ENCODE assay signal across 15 cellular contexts in the genomic region with DNA sequence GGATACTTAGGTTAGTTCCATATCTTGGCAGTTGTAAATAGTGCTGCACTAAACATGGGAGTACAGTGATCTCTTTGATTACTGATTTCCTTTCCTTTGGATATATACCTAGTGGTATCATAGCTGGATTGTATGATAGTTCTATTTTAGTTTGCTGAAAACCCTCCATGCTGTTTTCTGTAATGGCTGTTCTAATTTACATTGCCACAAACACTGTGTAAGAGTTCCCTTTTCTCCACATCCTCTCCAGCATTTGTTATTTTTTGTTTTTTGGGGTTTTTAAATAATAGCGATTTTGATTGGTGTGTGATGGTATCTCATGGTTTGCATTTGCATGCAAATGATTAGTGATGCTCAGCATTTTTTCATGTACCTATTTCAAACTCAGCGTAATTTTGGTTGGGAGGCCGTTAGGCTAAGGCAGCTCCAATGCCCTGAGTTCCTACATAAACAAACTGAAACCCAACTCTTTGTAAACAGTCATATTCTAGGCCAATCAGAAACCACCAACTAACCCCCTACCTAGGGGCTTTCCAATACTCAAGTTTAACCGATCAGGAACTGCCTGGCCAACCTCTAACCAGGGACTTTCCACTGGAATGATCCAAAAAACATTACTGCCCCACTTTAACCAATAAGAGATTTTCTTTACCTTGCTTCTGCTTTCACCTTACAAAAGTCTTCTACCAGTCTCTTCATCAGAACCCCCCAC.
DNase-seq lines count a peak whose midpoint lies in the region; ATAC-seq, FAIRE-seq and TF ChIP-seq lines count a peak whose summit lies in the region.
"Had no signal": no experiment of that assay in that cellular context is flagged by ENCODE, and none has a peak within 500 bp of the region (broad histone marks: within the 10 kb centered on the region; RNA-seq: fewer than 3 reads in every experiment).

No MANE protein-coding gene starts in this region.

- no peaks in the 10 kb centered on the region for H3K36me3 ChIP-seq in CD8-positive, alpha-beta T cell (ENCODE audit: insufficient read depth, low read length)
- H3K36me3 ChIP-seq in K562 (ENCODE audit: control insufficient read depth, insufficient read depth, low read length) (no peaks in the 10 kb centered on the region), gastrocnemius medialis (no peaks in the 10 kb centered on the region), mesendoderm (ENCODE audit: control insufficient read depth, insufficient read depth, low read length) (no peaks in the 10 kb centered on the region)

- H3K79me1 ChIP-seq in mesendoderm (ENCODE audit: low read length) = no peaks in the 10 kb centered on the region

- intact Hi-C loops in CD8-positive, alpha-beta T cell (cut with DNase I, micrococcal nuclease) = no loop called here
- intact Hi-C loops in K562 (cut with micrococcal nuclease) (no loop called here), gastrocnemius medialis (cut with DNase I; ENCODE audit: low total_unique reads) (no loop called here)

- H3K79me2 ChIP-seq in K562 (ENCODE audit: control insufficient read depth, insufficient read depth, low read length) = no peaks in the 10 kb centered on the region
- H3K79me2 ChIP-seq in mesendoderm (ENCODE audit: control insufficient read depth, insufficient read depth, low read length) = no peaks in the 10 kb centered on the region

- CTCF ChIA-PET in CD8-positive, alpha-beta T cell (lab: Charles Lee) = no interaction called here
- CTCF ChIA-PET in K562 (lab: Yijun Ruan, JAX; ENCODE audit: low intra/inter-chr PET ratio) = no interaction called here

- H3K23ac ChIP-seq in mesendoderm (ENCODE audit: low read length) = no peak overlapping the region

- no peak overlapping the region for H3K27ac ChIP-seq in CD8-positive, alpha-beta T cell (ENCODE audit: low read depth, low read length)
- H3K27ac ChIP-seq in K562 (ENCODE audit: extremely low read depth, low read depth, low read length) = no peak overlapping the region
- no peak overlapping the region for H3K27ac ChIP-seq in gastrocnemius medialis
- H3K27ac ChIP-seq in mesendoderm (ENCODE audit: low read depth, low read length) = no peak overlapping the region
- H3K27ac ChIP-seq: VCaP had no signal

- H3K9me1 ChIP-seq in K562 (ENCODE audit: control insufficient read depth, insufficient read depth, low read length) = no peaks in the 10 kb centered on the region

- H3K4me2 ChIP-seq in K562 (ENCODE audit: insufficient read depth, low read length) = no peak overlapping the region
- no peak overlapping the region for H3K4me2 ChIP-seq in mesendoderm (ENCODE audit: low read length)

- TF ChIP-seq CTCF in CD8-positive, alpha-beta T cell (IDR thresholded peaks at IDR 0.05) = no peak
- no peak for TF ChIP-seq CTCF in K562 (IDR thresholded peaks at IDR 0.05 in 2 of 3, conservative IDR thresholded peaks at IDR 0.05 in 1 of 3; ENCODE audit: insufficient read depth in 2 of 3, low read depth in 1 of 3, low read length in 3 of 3)
- no peak for TF ChIP-seq CTCF in gastrocnemius medialis (IDR thresholded peaks at IDR 0.05 in 4 of 5, conservative IDR thresholded peaks at IDR 0.05 in 1 of 5)

- H3K9me3 ChIP-seq in CD8-positive, alpha-beta T cell (ENCODE audit: low read length) = no peaks in the 10 kb centered on the region
- H3K9me3 ChIP-seq in K562 (replicated peaks; ENCODE audit: control insufficient read depth, insufficient read depth, low read depth, low read length) = peaks cover 6% of the 10 kb centered on the region
- H3K9me3 ChIP-seq in gastrocnemius medialis = no peaks in the 10 kb centered on the region

- H2AK5ac ChIP-seq in mesendoderm (ENCODE audit: low read length) = no peak overlapping the region

- POLR2A ChIA-PET in CD8-positive, alpha-beta T cell (lab: Charles Lee) = no interaction called here
- POLR2A ChIA-PET in K562 (lab: Yijun Ruan, JAX) = interaction anchor here (1.0 kb wide), 1 partner anchor 20 kb away, joined by 3 read pairs; no protein-coding TSS in a partner anchor

- H3K4me1 Mint-ChIP-seq in CD8-positive, alpha-beta T cell (ENCODE audit: low read depth) = no peaks in the 10 kb centered on the region

- TF ChIP-seq RAD21 in K562 (CRISPR knock-in tag; conservative IDR thresholded peaks at IDR 0.05 in 1 of 2, IDR thresholded peaks at IDR 0.05 in 1 of 2) = no peak

- no peaks in the 10 kb centered on the region for H4K20me1 ChIP-seq in K562 (replicated peaks; ENCODE audit: control insufficient read depth, insufficient read depth, low read length)

- no peak for TF ChIP-seq EP300 in K562 (IDR thresholded peaks at IDR 0.05; ENCODE audit: low read length)

- DNase-seq in CD8-positive, alpha-beta T cell = no peak
- peak; percentile 3 for DNase-seq in GM18507 (ENCODE audit: extremely low spot score, insufficient read length, low read depth)
- no peak for DNase-seq in K562 (ENCODE audit: extremely low read depth in 1 of 4, low spot score in 3 of 4)
- no peak for DNase-seq in cortex of kidney (lab: John Stamatoyannopoulos, UW)
- DNase-seq in gastrocnemius medialis = no peak
- no peak for DNase-seq in mesendoderm
- DNase-seq: activated T-cell treated with anti-CD3 and anti-CD28 coated beads, Interleukin-2, amount 50 U/mL, for 1 hour; aorta; dermis blood vessel endothelial cell; EL; NCI-H2081 treated with DMSO at 0.1 percent for 48 hours; nucleus accumbens had no signal

- WGBS in K562 (ENCODE audit: insufficient coverage, low coverage, missing lambda C conversion rate) = 79% methylated on average over 4 of the region's 4 CpGs
- no CpG with 5 or more reads among the region's 4 CpGs for WGBS in mesendoderm (ENCODE audit: extremely low coverage, insufficient coverage, low lambda C conversion rate)

- H3K18ac ChIP-seq in mesendoderm (ENCODE audit: low read length) = no peak overlapping the region

- H3K9ac ChIP-seq in K562 (ENCODE audit: insufficient read depth in 1 of 2, low read depth in 2 of 2, low read length in 2 of 2) (no peak overlapping the region), mesendoderm (ENCODE audit: low read length) (no peak overlapping the region)

- no peak overlapping the region for H4K5ac ChIP-seq in mesendoderm (ENCODE audit: low read length)

- no peaks in the 10 kb centered on the region for H3K27me3 Mint-ChIP-seq in CD8-positive, alpha-beta T cell (ENCODE audit: low read depth)

- H3K27ac Mint-ChIP-seq in CD8-positive, alpha-beta T cell = no peak overlapping the region

- H3K27me3 ChIP-seq in CD8-positive, alpha-beta T cell (ENCODE audit: insufficient read depth, low read length) = no peaks in the 10 kb centered on the region
- H3K27me3 ChIP-seq in K562 (ENCODE audit: control insufficient read depth in 2 of 2, insufficient read depth in 2 of 2, low read length in 2 of 2) = no peaks in the 10 kb centered on the region
- no peaks in the 10 kb centered on the region for H3K27me3 ChIP-seq in gastrocnemius medialis
- no peaks in the 10 kb centered on the region for H3K27me3 ChIP-seq in mesendoderm (ENCODE audit: insufficient read depth, low read length, poor library complexity)

- H3K4me1 ChIP-seq in CD8-positive, alpha-beta T cell (ENCODE audit: insufficient read depth, low read length) = no peaks in the 10 kb centered on the region
- no peaks in the 10 kb centered on the region for H3K4me1 ChIP-seq in K562 (replicated peaks in 1 of 2; ENCODE audit: control insufficient read depth in 2 of 2, insufficient read depth in 2 of 2, low read length in 2 of 2)
- H3K4me1 ChIP-seq in gastrocnemius medialis = peaks cover 0 to 7% of the 10 kb centered on the region in 2 donors
- no peaks in the 10 kb centered on the region for H3K4me1 ChIP-seq in mesendoderm (ENCODE audit: control insufficient read depth, low read depth, low read length)

- BruUV-seq in K562 (replicated peaks; lab: Mats Ljungman, UMichigan) = no TSS peak

- no peak overlapping the region for H4K8ac ChIP-seq in mesendoderm (ENCODE audit: low read depth, low read length)

- H3K4me3 Mint-ChIP-seq in CD8-positive, alpha-beta T cell = no peak overlapping the region

- H3K56ac ChIP-seq in mesendoderm (ENCODE audit: low read length) = no peak overlapping the region

- H3K36me3 Mint-ChIP-seq in CD8-positive, alpha-beta T cell = peaks cover 37% of the 10 kb centered on the region

- H2AFZ ChIP-seq in K562 (ENCODE audit: low read depth, low read length) = no peak overlapping the region

- peaks cover 10% of the 10 kb centered on the region for H3K9me3 Mint-ChIP-seq in CD8-positive, alpha-beta T cell

- in situ Hi-C loops in K562 (cut with MboI) (no loop called here), gastrocnemius medialis (cut with MboI; ENCODE audit: low sequenced_read_pairs in 4 of 4) (no loop called here)

- no peak for TF ChIP-seq POLR2A in K562 (conservative IDR thresholded peaks at IDR 0.05)
- TF ChIP-seq POLR2A in gastrocnemius medialis (IDR thresholded peaks at IDR 0.05) = no peak

- FAIRE-seq in GM18507 (lab: Jason Lieb, UNC) = peak; percentile 87
- no peak for FAIRE-seq in K562 (lab: Jason Lieb, UNC)

- H2BK15ac ChIP-seq in mesendoderm (replicated peaks; ENCODE audit: low read depth) = no peak overlapping the region

- no peak overlapping the region for H3K4me3 ChIP-seq in CD8-positive, alpha-beta T cell (ENCODE audit: low read depth, low read length)
- H3K4me3 ChIP-seq in K562 (no peak overlapping the region), gastrocnemius medialis (no peak overlapping the region), mesendoderm (ENCODE audit: low read length) (no peak overlapping the region)

- H2BK5ac ChIP-seq in mesendoderm (ENCODE audit: low read length) = no peak overlapping the region

- ATAC-seq in CD8-positive, alpha-beta T cell = peak; percentile 44
- ATAC-seq in HG02870 (IDR thresholded peaks at IDR 0.05; ENCODE audit: unreplicated experiment) (peak; percentile 42), K562 (no peak), GM18519 (IDR thresholded peaks at IDR 0.05; ENCODE audit: low FRiP score, unreplicated experiment) (no peak), gastrocnemius medialis (no peak)

- H3K4ac ChIP-seq in mesendoderm (ENCODE audit: low read depth, low read length) = no peak overlapping the region

- no peak overlapping the region for H2BK120ac ChIP-seq in mesendoderm (ENCODE audit: low read depth, low read length)

TF ChIP-seq in K562, 482 proteins besides CTCF, POLR2A, EP300 and RAD21 (continues in another document):
- TF ChIP-seq, protein P1, sequence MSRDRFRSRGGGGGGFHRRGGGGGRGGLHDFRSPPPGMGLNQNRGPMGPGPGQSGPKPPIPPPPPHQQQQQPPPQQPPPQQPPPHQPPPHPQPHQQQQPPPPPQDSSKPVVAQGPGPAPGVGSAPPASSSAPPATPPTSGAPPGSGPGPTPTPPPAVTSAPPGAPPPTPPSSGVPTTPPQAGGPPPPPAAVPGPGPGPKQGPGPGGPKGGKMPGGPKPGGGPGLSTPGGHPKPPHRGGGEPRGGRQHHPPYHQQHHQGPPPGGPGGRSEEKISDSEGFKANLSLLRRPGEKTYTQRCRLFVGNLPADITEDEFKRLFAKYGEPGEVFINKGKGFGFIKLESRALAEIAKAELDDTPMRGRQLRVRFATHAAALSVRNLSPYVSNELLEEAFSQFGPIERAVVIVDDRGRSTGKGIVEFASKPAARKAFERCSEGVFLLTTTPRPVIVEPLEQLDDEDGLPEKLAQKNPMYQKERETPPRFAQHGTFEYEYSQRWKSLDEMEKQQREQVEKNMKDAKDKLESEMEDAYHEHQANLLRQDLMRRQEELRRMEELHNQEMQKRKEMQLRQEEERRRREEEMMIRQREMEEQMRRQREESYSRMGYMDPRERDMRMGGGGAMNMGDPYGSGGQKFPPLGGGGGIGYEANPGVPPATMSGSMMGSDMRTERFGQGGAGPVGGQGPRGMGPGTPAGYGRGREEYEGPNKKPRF (IDR thresholded peaks at IDR 0.05; ENCODE audit: low read depth, low read length) = no peak

Comparison
In these comparisons a context has a peak if more than half of its experiments do, and no peak if none do; other contexts are left out.
1. ATAC-seq: peak in CD8-positive, alpha-beta T cell (single experiment) and HG02870 (single experiment); none in K562 (single experiment), GM18519 (single experiment) and gastrocnemius medialis (0 of 2).